ENCODE assay signal across 9 cellular contexts in the genomic region with DNA sequence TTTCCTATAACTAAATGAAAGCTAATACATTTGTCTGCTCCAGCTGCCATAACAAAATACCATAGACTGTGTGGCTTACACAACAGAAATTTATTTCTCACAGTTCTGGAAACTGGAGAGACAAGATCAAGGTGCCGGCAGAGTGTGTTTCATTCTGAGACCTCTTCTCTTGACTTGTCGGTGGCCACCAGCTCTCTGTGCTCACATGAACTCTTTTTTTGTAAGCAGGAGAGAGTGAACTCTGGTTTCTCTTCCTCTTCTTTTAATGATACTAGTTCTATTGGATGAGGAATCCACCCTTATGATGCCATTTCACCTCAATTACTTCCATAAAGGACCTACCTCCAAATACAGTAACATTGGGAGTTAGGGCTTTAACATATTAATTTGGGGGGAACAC. TPM values are rescaled to one million over a fixed set of nuclear protein-coding genes. Genes with fewer than 3 reads are reported as not detected.
DNase-seq lines count a peak whose midpoint lies in the region; ATAC-seq and TF ChIP-seq lines count a peak whose summit lies in the region.
"Had no signal": no experiment of that assay in that cellular context is flagged by ENCODE, and none has a peak within 500 bp of the region (broad histone marks: within the 10 kb centered on the region; RNA-seq: fewer than 3 reads in every experiment).

No MANE protein-coding gene starts in this region.

- ATAC-seq in GM19328 (IDR thresholded peaks at IDR 0.05; ENCODE audit: unreplicated experiment) = peak; percentile 79
- ATAC-seq in HG02763 (IDR thresholded peaks at IDR 0.05; ENCODE audit: unreplicated experiment) = peak; percentile 61
- peak; percentile 66 for ATAC-seq in HG03571 (IDR thresholded peaks at IDR 0.05; ENCODE audit: unreplicated experiment)

- intact Hi-C loops in sigmoid colon (cut with DNase I) = no loop called here

- WGBS in thymus = 82% methylated on average over 2 of the region's 2 CpGs
- WGBS in sigmoid colon, 2 donors = 73 to 93% methylated on average over 2 of the region's 2 CpGs

- no peaks in the 10 kb centered on the region for H3K27me3 ChIP-seq in thymus (ENCODE audit: control insufficient read depth, insufficient read depth)
- H3K27me3 ChIP-seq in sigmoid colon = no peaks in the 10 kb centered on the region

- peak overlapping the region; percentile 8 for H3K27ac ChIP-seq in thymus (ENCODE audit: low read depth)
- peak overlapping the region in 1 of 4 donors; percentile 22 for H3K27ac ChIP-seq in sigmoid colon
- H3K27ac ChIP-seq: parathyroid adenoma had no signal

- H3K4me3 ChIP-seq in thymus (ENCODE audit: low read length) (no peak overlapping the region), sigmoid colon (no peak overlapping the region)

- H3K4me1 ChIP-seq in thymus (ENCODE audit: control insufficient read depth, insufficient read depth, low read length) (no peaks in the 10 kb centered on the region), sigmoid colon (peaks cover 0 to 9% (median 3%) of the 10 kb centered on the region in 4 donors)
- H3K4me1 ChIP-seq: parathyroid adenoma had no signal

- TF ChIP-seq POLR2A in sigmoid colon (IDR thresholded peaks at IDR 0.05) = no peak

- TF ChIP-seq CTCF in sigmoid colon (IDR thresholded peaks at IDR 0.05) = no peak

- no peak for TF ChIP-seq EP300 in sigmoid colon (IDR thresholded peaks at IDR 0.05)

- DNase-seq in sigmoid colon (no peak), hepatic stellate cell (ENCODE audit: low spot score) (no peak), NCI-H82 treated with DMSO at 0.1 percent for 48 hours (lab: John Stamatoyannopoulos, UW; ENCODE audit: unreplicated experiment) (no peak)
- DNase-seq: NCI-H82 had no signal

- H3K36me3 ChIP-seq in thymus (ENCODE audit: control insufficient read depth, insufficient read depth) (no peaks in the 10 kb centered on the region), sigmoid colon (no peaks in the 10 kb centered on the region)

- H3K9me3 ChIP-seq in thymus (ENCODE audit: control insufficient read depth) = no peaks in the 10 kb centered on the region
- H3K9me3 ChIP-seq in sigmoid colon = no peaks in the 10 kb centered on the region

RNA-seq across cellular contexts. Expression of gene KCTD12, which starts 11.7 kb away (rescaled TPM):
- 35.4 TPM for polyA plus RNA-seq in thymus
- total RNA-seq in sigmoid colon = 100 to 1,000 TPM in 2 of 4 donors, 10 to 100 TPM in 2; 77.3 to 129 (median 97.5) TPM
- polyA plus RNA-seq in sigmoid colon = 10 to 100 TPM; 14.8 to 22.6 (median 19.8) TPM
